In genomic region chr2:167875524-167875923, GRCh38 we compare ENCODE assay signal across 20 cellular contexts.
"Had no signal": no experiment of that assay in that cellular context is flagged by ENCODE, and none has a peak within 500 bp of the region (broad histone marks: within the 10 kb centered on the region; RNA-seq: fewer than 3 reads in every experiment).

No MANE protein-coding gene starts in this region.

- DNase-seq: colonic mucosa; effector CD4-positive, alpha-beta T cell; endodermal cell; erythroblast; foreskin melanocyte; heart left ventricle; hippocampal formation; kidney glomerular epithelial cell; mammary epithelial cell; mucosa of descending colon; nucleus accumbens; ovary; right cardiac atrium; stimulated activated CD4-positive, alpha-beta T cell treated with anti-CD3 and anti-CD28 coated beads, Interleukin-4, amount 100 ng/mL, for 1 hour; stimulated activated CD8-positive, alpha-beta memory T cell treated with anti-CD3 and anti-CD28 coated beads, Interleukin-4, amount 100 ng/mL, for 48 hours; stimulated activated naive CD8-positive, alpha-beta T cell treated with anti-CD3 and anti-CD28 coated beads, Interleukin-15, Interleukin-2, amounts not matched to agents 100 U/mL and 50 U/mL, for 24 hours; thyroid gland had no signal

- ATAC-seq: heart left ventricle; left lobe of liver; mucosa of descending colon; natural killer cell treated with Interleukin-12 subunit alpha and Interleukin-12 subunit beta and Interleukin-15 and Interleukin-18, amount 100 ng/mL, for 72 hours; right cardiac atrium; stimulated activated effector memory CD8-positive, alpha-beta T cell treated with anti-CD3 and anti-CD28 coated beads, Interleukin-12 subunit alpha, Interleukin-12 subunit beta, amount 100 ng/mL, for 72 hours; stimulated activated naive CD8-positive, alpha-beta T cell treated with anti-CD3 and anti-CD28 coated beads, Interleukin-15, Interleukin-2, amounts not matched to agents 100 U/mL and 50 U/mL, for 24 hours had no signal
